ENCODE assay signal across 8 cellular contexts in genomic region chr5:131164931-131165727, GRCh38. TPM values are rescaled to one million over a fixed set of nuclear protein-coding genes. Genes with fewer than 3 reads are reported as not detected.
DNase-seq lines count a peak whose midpoint lies in the region; TF ChIP-seq lines count a peak whose summit lies in the region.

TSS of gene HINT1 (minus strand) at chr5:131165256. CDS start at chr5:131165205, 51 bp downstream.

- peak within 1 kb of the TSS; percentile 97 to 98 (median 98) for H3K27ac Mint-ChIP-seq in H9
- peak within 1 kb of the TSS; percentile 97 for H3K27ac Mint-ChIP-seq in neural progenitor cell

- peaks cover 10% of the 10 kb centered on the region for H3K36me3 ChIP-seq in neural progenitor cell
- H3K36me3 ChIP-seq in subcutaneous abdominal adipose tissue (ENCODE audit: control insufficient read depth in 5 of 5, insufficient read depth in 5 of 5, low read length in 5 of 5), result peaks cover 13 to 23% (median 17%) of the 10 kb centered on the region in 5 donors

- H3K36me3 Mint-ChIP-seq in H9 (ENCODE audit: insufficient read depth in 1 of 3, low read depth in 3 of 3) (peaks cover 28 to 33% (median 33%) of the 10 kb centered on the region in 3 experiments), neural progenitor cell (peaks cover 19% of the 10 kb centered on the region)

- H3K9me3 ChIP-seq in H9 (ENCODE audit: control insufficient read depth, low read depth, low read length) (no peaks in the 10 kb centered on the region), neural progenitor cell (ENCODE audit: low read depth) (no peaks in the 10 kb centered on the region), subcutaneous abdominal adipose tissue (ENCODE audit: control insufficient read depth in 5 of 5, low read length in 5 of 5) (no peaks in the 10 kb centered on the region)

- H3K9me3 Mint-ChIP-seq in H9, result no peaks in the 10 kb centered on the region
- no peaks in the 10 kb centered on the region for H3K9me3 Mint-ChIP-seq in neural progenitor cell

- H3K79me1 ChIP-seq in H9 (ENCODE audit: insufficient read depth, low read depth, low read length, poor library complexity, severe bottlenecking), result no peaks in the 10 kb centered on the region

- H3K56ac ChIP-seq in H9 (ENCODE audit: insufficient read length, low read depth, low read length), result no peak within 1 kb of the TSS

- H4K91ac ChIP-seq in H9 (ENCODE audit: insufficient read length, low read depth, low read length), result no peak within 1 kb of the TSS

- no peaks in the 10 kb centered on the region for H3K4me1 ChIP-seq in H9 (ENCODE audit: insufficient read depth, low read length)
- peaks cover 18% of the 10 kb centered on the region for H3K4me1 ChIP-seq in neural progenitor cell
- peaks cover 0 to 26% (median 21%) of the 10 kb centered on the region in 5 donors for H3K4me1 ChIP-seq in subcutaneous abdominal adipose tissue (ENCODE audit: control insufficient read depth in 5 of 5, insufficient read depth in 5 of 5, low read length in 5 of 5)

- no peak within 1 kb of the TSS for H3K27ac ChIP-seq in H9 (ENCODE audit: insufficient read length, low read depth, low read length)
- H3K27ac ChIP-seq in neural progenitor cell, result peak within 1 kb of the TSS; percentile 77
- H3K27ac ChIP-seq in subcutaneous abdominal adipose tissue (ENCODE audit: low read depth, low read length), result peak within 1 kb of the TSS; percentile 99

- H3K4me1 Mint-ChIP-seq in H9, result peaks cover 20 to 26% of the 10 kb centered on the region in 2 experiments
- peaks cover 19% of the 10 kb centered on the region for H3K4me1 Mint-ChIP-seq in neural progenitor cell

- H2BK5ac ChIP-seq in H9 (ENCODE audit: insufficient read length, low read length), result no peak within 1 kb of the TSS

- no peak within 1 kb of the TSS for H4K5ac ChIP-seq in H9 (ENCODE audit: insufficient read length, low read depth, low read length)

- no peaks in the 10 kb centered on the region for H3K23me2 ChIP-seq in H9 (ENCODE audit: insufficient read length, low read depth, low read length, poor library complexity, severe bottlenecking)

- in situ Hi-C loops in G401 (cut with HindIII; ENCODE audit: low sequenced_read_pairs), result no loop called here

- DNase-seq in G401 (ENCODE audit: low spot score) (peak; percentile 90), H9 (peak; percentile 94), M059J (ENCODE audit: low read depth) (peak; percentile 92), SHP77 treated with DMSO at 0.1 percent for 48 hours (lab: John Stamatoyannopoulos, UW) (peak; percentile 59), activated gamma-delta T cell (lab: John Stamatoyannopoulos, UW) (peak; percentile 87), fibroblast of villous mesenchyme (ENCODE audit: low read depth) (peak; percentile 86), neural progenitor cell (ENCODE audit: low spot score) (peak; percentile 98)

- no peaks in the 10 kb centered on the region; the same call in 1 of the 2 replicates for H3K79me2 ChIP-seq in H9 (ENCODE audit: insufficient read depth, low read length)
- H3K79me2 ChIP-seq in neural progenitor cell (ENCODE audit: low read depth), result peaks cover 53% of the 10 kb centered on the region

- no peaks in the 10 kb centered on the region for H3K27me3 ChIP-seq in H9 (ENCODE audit: insufficient read depth, low read length)
- no peaks in the 10 kb centered on the region for H3K27me3 ChIP-seq in neural progenitor cell
- H3K27me3 ChIP-seq in subcutaneous abdominal adipose tissue (ENCODE audit: control insufficient read depth in 5 of 5, insufficient read depth in 4 of 5, low read length in 5 of 5), result no peaks in the 10 kb centered on the region

- peak within 1 kb of the TSS; percentile 22 for H3K18ac ChIP-seq in H9 (ENCODE audit: insufficient read length, low read depth, low read length)

- H3K27me3 Mint-ChIP-seq in H9 (ENCODE audit: low read depth), result peaks cover 2% of the 10 kb centered on the region; the same call in 1 of the 2 replicates
- peaks cover 4% of the 10 kb centered on the region for H3K27me3 Mint-ChIP-seq in neural progenitor cell (ENCODE audit: insufficient read depth, low read depth)

- no peak within 1 kb of the TSS for H3K23ac ChIP-seq in H9 (ENCODE audit: insufficient read length, low read depth, low read length)

- H3K4me2 ChIP-seq in H9 (ENCODE audit: insufficient read depth, insufficient read length, low read length), result peak within 1 kb of the TSS; percentile 22
- H3K4me2 ChIP-seq in neural progenitor cell, result peak within 1 kb of the TSS; percentile 92

- H2BK12ac ChIP-seq in H9 (ENCODE audit: insufficient read length, low read depth, low read length), result no peak within 1 kb of the TSS

- no peak within 1 kb of the TSS for H2BK15ac ChIP-seq in H9 (ENCODE audit: low read depth, low read length)

- peaks cover 19% of the 10 kb centered on the region for H3F3A ChIP-seq in neural progenitor cell (ENCODE audit: low read depth)

- H3K4me3 ChIP-seq in fibroblast of villous mesenchyme (ENCODE audit: low read depth, low read length) (peak within 1 kb of the TSS; percentile 95), neural progenitor cell (peak within 1 kb of the TSS; percentile 67), subcutaneous abdominal adipose tissue (ENCODE audit: low read depth in 1 of 5, low read length in 5 of 5) (peak within 1 kb of the TSS; percentile 89 to 98 (median 93))

- peak within 1 kb of the TSS; percentile 97 to 98 for H3K4me3 Mint-ChIP-seq in H9
- peak within 1 kb of the TSS; percentile 94 for H3K4me3 Mint-ChIP-seq in neural progenitor cell

- WGBS in H9 (ENCODE audit: extremely low coverage, insufficient read length, low lambda C conversion rate), result no CpG with 5 or more reads among the region's 49 CpGs

- no peak within 1 kb of the TSS for H2AK5ac ChIP-seq in H9 (ENCODE audit: insufficient read length, low read length)

- no peak within 1 kb of the TSS for H2BK120ac ChIP-seq in H9 (ENCODE audit: low read depth, low read length, poor library complexity, severe bottlenecking)

- H3K4ac ChIP-seq in H9 (ENCODE audit: low read depth, low read length), result no peak within 1 kb of the TSS

- H3T11ph ChIP-seq in H9 (ENCODE audit: low read length), result no peak within 1 kb of the TSS

- H3K14ac ChIP-seq in H9 (ENCODE audit: insufficient read depth, low read length), result peak within 1 kb of the TSS; percentile 83

- H3K9ac ChIP-seq in H9 (ENCODE audit: extremely low read depth, insufficient read length, low read length) (peak within 1 kb of the TSS; percentile 92), neural progenitor cell (peak within 1 kb of the TSS; percentile 71), subcutaneous abdominal adipose tissue (ENCODE audit: low read length in 5 of 5) (peak within 1 kb of the TSS; percentile 94 to 97 (median 97))

- no peak within 1 kb of the TSS for H2AFZ ChIP-seq in H9 (ENCODE audit: low read length)
- H2AFZ ChIP-seq in neural progenitor cell (replicated peaks), result peak within 1 kb of the TSS; percentile 96

- TF ChIP-seq CTCF in H9 (conservative IDR thresholded peaks at IDR 0.05) (no peak), fibroblast of villous mesenchyme (IDR thresholded peaks at IDR 0.05; ENCODE audit: insufficient read depth, low read depth, low read length) (no peak), neural progenitor cell (IDR thresholded peaks at IDR 0.05) (peak; percentile 4)

- H4K20me1 ChIP-seq in H9 (ENCODE audit: control insufficient read depth, insufficient read depth, insufficient read length), result no peaks in the 10 kb centered on the region
- no peaks in the 10 kb centered on the region for H4K20me1 ChIP-seq in neural progenitor cell (ENCODE audit: low read depth)

- H4K8ac ChIP-seq in H9 (replicated peaks; ENCODE audit: insufficient read length, low read depth, low read length), result no peak within 1 kb of the TSS

- H2BK20ac ChIP-seq in H9 (ENCODE audit: low read depth, low read length, poor library complexity, severe bottlenecking), result no peak within 1 kb of the TSS

RNA-seq across cellular contexts. Expression of gene HINT1, which starts in this region (rescaled TPM):
- 187 and 227 TPM in 2 replicates for total RNA-seq in G401 (2014; rRNA removed; shearing (Covaris generic))
- total RNA-seq in H9 (2021) (249 and 250 TPM in 2 replicates), fibroblast of villous mesenchyme (146 and 183 TPM in 2 replicates), neural progenitor cell (ENCODE audit: low replicate concordance) (209 and 300 TPM in 2 replicates)
- 271 and 295 TPM in 2 replicates for total RNA-seq in M059J (2014; rRNA removed; shearing (Covaris generic))
